ENCODE assay signal across 8 cellular contexts in genomic region chr5:138468133-138468965, GRCh38. TPM values are rescaled to one million over a fixed set of nuclear protein-coding genes. Genes with fewer than 3 reads are reported as not detected.
DNase-seq lines count a peak whose midpoint lies in the region; ATAC-seq and TF ChIP-seq lines count a peak whose summit lies in the region.

No MANE protein-coding gene starts in this region.

- TF ChIP-seq POLR2A in heart left ventricle (IDR thresholded peaks at IDR 0.05), result no peak

- DNase-seq in heart left ventricle, result no peak
- DNase-seq in Right ventricle myocardium superior, result no peak
- DNase-seq in immature natural killer cell, result no peak
- no peak for DNase-seq in tibial artery
- DNase-seq in NCI-H526 treated with DMSO at 0.1 percent for 48 hours (lab: John Stamatoyannopoulos, UW), result no peak

- WGBS in heart left ventricle, 4 donors, result 86 to 91% (median 90%) methylated on average over 7 of the region's 7 CpGs

- H3K27me3 Mint-ChIP-seq in activated T-helper 17 cell treated with anti-CD3 and anti-CD28 coated beads, Interleukin-2, amount 50 U/mL, for 72 hours, result no peaks in the 10 kb centered on the region
- peaks cover 2 to 11% (median 6%) of the 10 kb centered on the region in 3 donors for H3K27me3 Mint-ChIP-seq in immature natural killer cell (ENCODE audit: low read depth in 3 of 3)

- ATAC-seq in heart left ventricle (no peak), Right ventricle myocardium superior (ENCODE audit: poor library complexity) (no peak), HG02571 (IDR thresholded peaks at IDR 0.05; ENCODE audit: unreplicated experiment) (no peak), GM21423 (IDR thresholded peaks at IDR 0.05; ENCODE audit: unreplicated experiment) (no peak)
- ATAC-seq in activated T-helper 17 cell treated with anti-CD3 and anti-CD28 coated beads, Interleukin-2, amount 50 U/mL, for 72 hours (replicated peaks), result no peak

- peak overlapping the region; percentile 87 for H3K4me3 Mint-ChIP-seq in activated T-helper 17 cell treated with anti-CD3 and anti-CD28 coated beads, Interleukin-2, amount 50 U/mL, for 72 hours
- peak overlapping the region in 3 of 5 donors; percentile 16 to 61 (median 42) for H3K4me3 Mint-ChIP-seq in immature natural killer cell

- TF ChIP-seq CTCF in heart left ventricle (IDR thresholded peaks at IDR 0.05) (no peak), tibial artery (IDR thresholded peaks at IDR 0.05) (no peak)

- H3K36me3 Mint-ChIP-seq in activated T-helper 17 cell treated with anti-CD3 and anti-CD28 coated beads, Interleukin-2, amount 50 U/mL, for 72 hours (ENCODE audit: low read depth), result peaks cover 42% of the 10 kb centered on the region
- H3K36me3 Mint-ChIP-seq in immature natural killer cell, result peaks cover 0 to 8% (median 4%) of the 10 kb centered on the region in 3 donors

- H3K4me1 Mint-ChIP-seq in activated T-helper 17 cell treated with anti-CD3 and anti-CD28 coated beads, Interleukin-2, amount 50 U/mL, for 72 hours, result peaks cover 22% of the 10 kb centered on the region
- H3K4me1 Mint-ChIP-seq in immature natural killer cell, result peaks cover 13 to 15% of the 10 kb centered on the region in 2 donors

- no peaks in the 10 kb centered on the region for H3K9me3 Mint-ChIP-seq in activated T-helper 17 cell treated with anti-CD3 and anti-CD28 coated beads, Interleukin-2, amount 50 U/mL, for 72 hours
- H3K9me3 Mint-ChIP-seq in immature natural killer cell, result no peaks in the 10 kb centered on the region

- no peak overlapping the region for H3K27ac ChIP-seq in heart left ventricle
- H3K27ac ChIP-seq in tibial artery, result no peak overlapping the region

- peak overlapping the region; percentile 72 for H3K27ac Mint-ChIP-seq in activated T-helper 17 cell treated with anti-CD3 and anti-CD28 coated beads, Interleukin-2, amount 50 U/mL, for 72 hours
- H3K27ac Mint-ChIP-seq in immature natural killer cell, result peak overlapping the region in 2 of 6 donors; percentile 36 to 74

- H3K36me3 ChIP-seq in heart left ventricle, result peaks cover 0 to 25% (median 16%) of the 10 kb centered on the region in 9 donors
- H3K36me3 ChIP-seq in tibial artery, result peaks cover 0 to 13% (median 10%) of the 10 kb centered on the region in 3 donors

- H3K9me3 ChIP-seq in heart left ventricle (no peaks in the 10 kb centered on the region), tibial artery (no peaks in the 10 kb centered on the region)

- H3K4me3 ChIP-seq in heart left ventricle (peak overlapping the region in 9 of 12 donors; percentile 68 to 94 (median 85)), tibial artery (peak overlapping the region; percentile 60 to 85)

- intact Hi-C loops in heart left ventricle (cut with DNase I), result loop anchor here in 2 of 10 donors (1.0 to 5.0 kb wide), 2 partner anchors 23 to 34 kb away; no protein-coding TSS in a partner anchor
- intact Hi-C loops in Right ventricle myocardium superior (cut with DNase I), result loop anchor here (5.0 kb wide), 1 partner anchor 34 kb away; no protein-coding TSS in a partner anchor
- intact Hi-C loops in tibial artery (cut with DNase I; ENCODE audit: low total_unique reads), result no loop called here

- H3K27me3 ChIP-seq in heart left ventricle (no peaks in the 10 kb centered on the region), tibial artery (no peaks in the 10 kb centered on the region)

- H3K4me1 ChIP-seq in heart left ventricle (peaks cover 0 to 39% (median 24%) of the 10 kb centered on the region in 12 donors), tibial artery (peaks cover 0 to 46% (median 27%) of the 10 kb centered on the region in 4 donors)

RNA-seq across cellular contexts. Expression of gene EGR1, which starts 3.1 kb away (rescaled TPM):
- total RNA-seq in heart left ventricle (100 to 1,000 TPM in 1 of 9 donors, 10 to 100 TPM in 4, 1 to 10 TPM in 4; 4.0 to 133 (median 15.3) TPM), Right ventricle myocardium superior (6.8 TPM)
- polyA plus RNA-seq in heart left ventricle (10 to 100 TPM; 13.9 to 16.2 TPM), immature natural killer cell (under 1 TPM in 2 of 3 donors, not detected in 1; 0.52 to 0.99 TPM)
- 10 to 100 TPM; 14.0 to 77.6 TPM for total RNA-seq in activated T-helper 17 cell treated with anti-CD3 and anti-CD28 coated beads, Interleukin-2, amount 50 U/mL, for 72 hours

RNA-seq across cellular contexts. Expression of gene REEP2, which starts 29.5 kb away (rescaled TPM):
- 10 to 100 TPM in 3 of 9 donors, 1 to 10 TPM in 6; 1.6 to 11.2 (median 6.2) TPM for total RNA-seq in heart left ventricle
- polyA plus RNA-seq in heart left ventricle, result 1 to 10 TPM; 2.8 to 3.9 TPM
- total RNA-seq in Right ventricle myocardium superior, result 6.1 TPM
- 1 to 10 TPM; 2.0 TPM for total RNA-seq in activated T-helper 17 cell treated with anti-CD3 and anti-CD28 coated beads, Interleukin-2, amount 50 U/mL, for 72 hours
- under 1 TPM in 2 of 3 donors, not detected in 1; 0.11 to 0.48 TPM for polyA plus RNA-seq in immature natural killer cell
